ENCODE assay signal across 12 cellular contexts in the genomic region with DNA sequence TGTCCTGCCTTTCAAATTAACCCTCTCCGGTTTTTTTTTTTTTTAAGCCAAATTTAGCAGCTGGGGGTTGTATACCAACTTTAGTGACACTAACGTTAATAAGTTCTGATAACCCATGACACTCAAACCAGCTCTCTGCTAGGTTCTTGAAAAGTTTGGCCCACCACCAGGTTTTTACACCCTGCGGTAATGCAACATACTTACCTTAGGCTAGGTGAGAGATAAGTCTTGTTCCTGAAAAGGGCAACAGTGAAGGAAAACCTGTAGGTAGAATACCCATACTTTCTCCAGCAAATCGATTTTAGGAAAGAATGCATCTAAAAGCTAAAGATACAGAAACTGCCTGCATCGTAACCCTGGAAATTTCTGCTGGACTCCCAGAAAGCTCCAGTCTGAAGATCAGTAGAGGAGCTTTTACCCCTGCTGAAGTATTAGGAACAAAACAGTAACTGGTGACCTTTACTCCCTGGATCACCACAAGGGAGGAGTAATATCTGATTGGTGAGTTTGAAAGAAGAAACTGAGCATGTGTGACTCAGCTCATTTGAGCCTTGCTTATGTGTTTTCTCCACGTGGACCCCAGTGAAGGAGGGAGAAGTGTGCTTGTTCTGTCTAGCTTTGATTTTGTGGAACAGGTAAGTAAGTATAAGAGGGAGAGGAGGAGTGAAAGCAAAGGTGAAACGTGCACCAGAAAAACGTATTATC. TPM values are rescaled to one million over a fixed set of nuclear protein-coding genes. Genes with fewer than 3 reads are reported as not detected.
DNase-seq lines count a peak whose midpoint lies in the region; ATAC-seq and TF ChIP-seq lines count a peak whose summit lies in the region.
"Had no signal": no experiment of that assay in that cellular context is flagged by ENCODE, and none has a peak within 500 bp of the region (broad histone marks: within the 10 kb centered on the region; RNA-seq: fewer than 3 reads in every experiment).

No MANE protein-coding gene starts in this region.

- CTCF ChIA-PET in activated CD4-positive, alpha-beta memory T cell treated with anti-CD3 and anti-CD28 coated beads for 36 hours (lab: Charles Lee): interaction anchor here (1.3 to 1.7 kb wide), 2 partner anchors 25 to 154 kb away, joined by 3 to 7 read pairs; a partner anchor contains a TSS
- CTCF ChIA-PET in activated CD4-positive, alpha-beta memory T cell treated with anti-CD3 and anti-CD28 coated beads, Interleukin-2, amount 10 ng/mL, durations not matched to agents 7 days and 5 days (lab: Charles Lee): interaction anchor here (0.7 kb wide), 1 partner anchor 12 kb away, joined by 3 read pairs; no protein-coding TSS in a partner anchor

- no peaks in the 10 kb centered on the region for H3K9me3 ChIP-seq in endodermal cell (ENCODE audit: control insufficient read depth, low read length)
- H3K9me3 ChIP-seq: psoas muscle had no signal

- H3K9me3 Mint-ChIP-seq in activated CD4-positive, alpha-beta memory T cell treated with anti-CD3 and anti-CD28 coated beads for 36 hours: no peaks in the 10 kb centered on the region
- H3K9me3 Mint-ChIP-seq in activated CD4-positive, alpha-beta memory T cell treated with anti-CD3 and anti-CD28 coated beads, Interleukin-2, amount 10 ng/mL, durations not matched to agents 7 days and 5 days: no peaks in the 10 kb centered on the region
- no peaks in the 10 kb centered on the region for H3K9me3 Mint-ChIP-seq in endodermal cell
- no peaks in the 10 kb centered on the region for H3K9me3 Mint-ChIP-seq in progenitor cell of endocrine pancreas (ENCODE audit: low read depth)

- H3K36me3 ChIP-seq in endodermal cell (ENCODE audit: control insufficient read depth, insufficient read depth, low read length): peaks cover 76% of the 10 kb centered on the region

- intact Hi-C loops in activated CD4-positive, alpha-beta memory T cell treated with anti-CD3 and anti-CD28 coated beads for 36 hours (cut with micrococcal nuclease): no loop called here

- H3K4me3 ChIP-seq in endodermal cell (ENCODE audit: low read length) (no peak overlapping the region), coronary artery (no peak overlapping the region)
- H3K4me3 ChIP-seq: psoas muscle had no signal

- 85 to 90% methylated on average over 5 to 8 of the region's 8 CpGs for WGBS in endodermal cell (ENCODE audit: insufficient coverage in 1 of 2, insufficient read length in 1 of 2), 2 experiments

- ATAC-seq in GM21717 (IDR thresholded peaks at IDR 0.05; ENCODE audit: unreplicated experiment) (no peak), GM18517 (IDR thresholded peaks at IDR 0.05; ENCODE audit: unreplicated experiment) (no peak)
- ATAC-seq: psoas muscle had no signal

- TF ChIP-seq CTCF in endodermal cell (conservative IDR thresholded peaks at IDR 0.05): no peak
- TF ChIP-seq CTCF in progenitor cell of endocrine pancreas (IDR thresholded peaks at IDR 0.05; ENCODE audit: unreplicated experiment): no peak
- no peak for TF ChIP-seq CTCF in coronary artery (IDR thresholded peaks at IDR 0.05)

- H3K9ac ChIP-seq in endodermal cell (ENCODE audit: extremely low read depth, low read length, poor library complexity, severe bottlenecking): no peak overlapping the region

- no peaks in the 10 kb centered on the region for H3K4me1 ChIP-seq in endodermal cell (ENCODE audit: control insufficient read depth, insufficient read depth, low read length)
- H3K4me1 ChIP-seq: psoas muscle had no signal

- H3K27me3 Mint-ChIP-seq in activated CD4-positive, alpha-beta memory T cell treated with anti-CD3 and anti-CD28 coated beads for 36 hours: no peaks in the 10 kb centered on the region
- no peaks in the 10 kb centered on the region for H3K27me3 Mint-ChIP-seq in activated CD4-positive, alpha-beta memory T cell treated with anti-CD3 and anti-CD28 coated beads, Interleukin-2, amount 10 ng/mL, durations not matched to agents 7 days and 5 days
- H3K27me3 Mint-ChIP-seq in endodermal cell (ENCODE audit: insufficient read depth): no peaks in the 10 kb centered on the region
- no peaks in the 10 kb centered on the region for H3K27me3 Mint-ChIP-seq in progenitor cell of endocrine pancreas

- no peak overlapping the region for H3K4me3 Mint-ChIP-seq in activated CD4-positive, alpha-beta memory T cell treated with anti-CD3 and anti-CD28 coated beads for 36 hours
- H3K4me3 Mint-ChIP-seq in activated CD4-positive, alpha-beta memory T cell treated with anti-CD3 and anti-CD28 coated beads, Interleukin-2, amount 10 ng/mL, durations not matched to agents 7 days and 5 days: no peak overlapping the region
- no peak overlapping the region for H3K4me3 Mint-ChIP-seq in endodermal cell
- H3K4me3 Mint-ChIP-seq in progenitor cell of endocrine pancreas (ENCODE audit: low read depth): no peak overlapping the region

- peak overlapping the region; percentile 8 for H3K27ac Mint-ChIP-seq in activated CD4-positive, alpha-beta memory T cell treated with anti-CD3 and anti-CD28 coated beads for 36 hours
- H3K27ac Mint-ChIP-seq in activated CD4-positive, alpha-beta memory T cell treated with anti-CD3 and anti-CD28 coated beads, Interleukin-2, amount 10 ng/mL, durations not matched to agents 7 days and 5 days: no peak overlapping the region
- peak overlapping the region; percentile 36 for H3K27ac Mint-ChIP-seq in endodermal cell
- peak overlapping the region; percentile 75 for H3K27ac Mint-ChIP-seq in progenitor cell of endocrine pancreas

- no peaks in the 10 kb centered on the region for H3K27me3 ChIP-seq in endodermal cell (ENCODE audit: control insufficient read depth, insufficient read depth, low read length, poor library complexity, severe bottlenecking)

- DNase-seq in activated CD4-positive, alpha-beta memory T cell treated with anti-CD3 and anti-CD28 coated beads for 36 hours: no peak
- no peak for DNase-seq in activated CD4-positive, alpha-beta memory T cell treated with anti-CD3 and anti-CD28 coated beads, Interleukin-2, amount 10 ng/mL, durations not matched to agents 7 days and 5 days
- DNase-seq in MV-4-11 (lab: John Stamatoyannopoulos, UW): peak; percentile 3
- DNase-seq in endodermal cell: no peak
- DNase-seq in progenitor cell of endocrine pancreas (ENCODE audit: low spot score, unreplicated experiment): no peak
- no peak for DNase-seq in coronary artery (ENCODE audit: low spot score)
- DNase-seq: head of caudate nucleus, mammary epithelial cell, psoas muscle, T1000 had no signal

- H3K4me1 Mint-ChIP-seq in activated CD4-positive, alpha-beta memory T cell treated with anti-CD3 and anti-CD28 coated beads for 36 hours (ENCODE audit: low read depth): peaks cover 13% of the 10 kb centered on the region
- peaks cover 6% of the 10 kb centered on the region for H3K4me1 Mint-ChIP-seq in activated CD4-positive, alpha-beta memory T cell treated with anti-CD3 and anti-CD28 coated beads, Interleukin-2, amount 10 ng/mL, durations not matched to agents 7 days and 5 days
- peaks cover 8% of the 10 kb centered on the region for H3K4me1 Mint-ChIP-seq in endodermal cell
- H3K4me1 Mint-ChIP-seq in progenitor cell of endocrine pancreas (ENCODE audit: low read depth): peaks cover 4% of the 10 kb centered on the region

- H3K27ac ChIP-seq in endodermal cell (ENCODE audit: low read depth, low read length): no peak overlapping the region
- no peak overlapping the region for H3K27ac ChIP-seq in coronary artery
- H3K27ac ChIP-seq: psoas muscle had no signal

- peaks cover 30% of the 10 kb centered on the region for H3K36me3 Mint-ChIP-seq in activated CD4-positive, alpha-beta memory T cell treated with anti-CD3 and anti-CD28 coated beads for 36 hours
- peaks cover 30% of the 10 kb centered on the region for H3K36me3 Mint-ChIP-seq in activated CD4-positive, alpha-beta memory T cell treated with anti-CD3 and anti-CD28 coated beads, Interleukin-2, amount 10 ng/mL, durations not matched to agents 7 days and 5 days (ENCODE audit: low read depth)
- H3K36me3 Mint-ChIP-seq in endodermal cell (ENCODE audit: low read depth): peaks cover 45% of the 10 kb centered on the region
- H3K36me3 Mint-ChIP-seq in progenitor cell of endocrine pancreas (ENCODE audit: insufficient read depth): peaks cover 16% of the 10 kb centered on the region

- POLR2A ChIA-PET in activated CD4-positive, alpha-beta memory T cell treated with anti-CD3 and anti-CD28 coated beads for 36 hours (lab: Charles Lee): interaction anchor here (1.4 kb wide), 1 partner anchor 34 kb away, joined by 4 read pairs; a partner anchor contains a TSS
- POLR2A ChIA-PET in activated CD4-positive, alpha-beta memory T cell treated with anti-CD3 and anti-CD28 coated beads, Interleukin-2, amount 10 ng/mL, durations not matched to agents 7 days and 5 days (lab: Charles Lee): interaction anchor here (1.0 to 1.2 kb wide), 3 partner anchors 8 to 44 kb away, joined by 3 read pairs; no protein-coding TSS in a partner anchor

RNA-seq across cellular contexts. Expression of a gene that starts 34.4 kb away (rescaled TPM):
- total RNA-seq in activated CD4-positive, alpha-beta memory T cell treated with anti-CD3 and anti-CD28 coated beads for 36 hours: 10 to 100 TPM; 18.6 to 20.6 TPM
- 10 to 100 TPM; 14.5 to 14.9 TPM for total RNA-seq in activated CD4-positive, alpha-beta memory T cell treated with anti-CD3 and anti-CD28 coated beads, Interleukin-2, amount 10 ng/mL, durations not matched to agents 7 days and 5 days
- total RNA-seq in endodermal cell (10 to 100 TPM; 14.1 to 15.0 TPM), progenitor cell of endocrine pancreas (15.4 and 16.8 TPM in 2 replicates)
- polyA plus RNA-seq in endodermal cell (2013, experiment 1 of 2): 18.6 TPM
- 18.3 TPM for polyA plus RNA-seq in endodermal cell (2013, experiment 2 of 2)
